12 cellular contexts compared by ENCODE assay signal in the genomic region with DNA sequence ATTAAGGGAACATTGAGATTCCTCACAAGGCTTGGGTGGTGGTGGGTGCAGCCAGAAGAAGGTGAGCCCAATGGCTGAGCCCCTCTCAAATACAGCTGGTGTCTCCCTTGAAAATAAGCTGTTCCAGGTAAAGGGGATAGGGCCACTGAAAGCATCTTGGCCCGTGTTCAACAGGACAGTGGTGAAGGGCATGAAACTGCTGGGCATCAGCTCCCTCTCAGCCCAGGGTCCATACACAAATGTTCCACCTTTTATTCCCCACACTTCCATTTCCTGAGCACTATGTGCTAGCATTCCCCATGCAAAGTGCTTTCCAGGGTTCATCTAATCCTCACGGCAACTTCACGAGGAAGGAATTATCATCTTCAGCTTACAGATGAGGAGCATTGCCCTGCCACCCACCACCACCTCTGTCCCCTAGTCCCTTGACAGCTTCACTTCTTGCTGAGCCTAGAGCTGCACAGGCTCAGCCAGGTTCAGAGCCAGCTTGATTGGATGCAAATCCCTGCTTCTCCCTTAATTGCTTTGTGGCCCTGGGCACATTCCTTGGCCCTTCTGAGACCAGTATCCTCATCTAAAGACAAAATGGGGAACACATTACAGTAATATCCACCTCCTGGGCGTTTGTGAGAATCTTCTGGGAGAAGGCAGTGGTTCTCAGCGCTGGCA. TPM values are rescaled to one million over a fixed set of nuclear protein-coding genes. Genes with fewer than 3 reads are reported as not detected.
DNase-seq lines count a peak whose midpoint lies in the region; ATAC-seq and TF ChIP-seq lines count a peak whose summit lies in the region.
"Had no signal": no experiment of that assay in that cellular context is flagged by ENCODE, and none has a peak within 500 bp of the region (broad histone marks: within the 10 kb centered on the region; RNA-seq: fewer than 3 reads in every experiment).

No MANE protein-coding gene starts in this region.

- no peak overlapping the region for H3K4me3 ChIP-seq in stomach

- no peak for TF ChIP-seq EP300 in stomach (IDR thresholded peaks at IDR 0.05)

- no peak for ATAC-seq in activated CD8-positive, alpha-beta memory T cell treated with anti-CD3 and anti-CD28 coated beads, Interleukin-2, amount 10 ng/mL, durations not matched to agents 7 days and 5 days
- no peak for ATAC-seq in activated CD8-positive, alpha-beta T cell treated with anti-CD3 and anti-CD28 coated beads, Interleukin-2, amount 10 ng/mL, durations not matched to agents 7 days and 5 days
- ATAC-seq in left ventricle myocardium superior = peak; percentile 10
- no peak for ATAC-seq in GM18870 (IDR thresholded peaks at IDR 0.05; ENCODE audit: unreplicated experiment)

- peaks cover 73 to 100% (median 86%) of the 10 kb centered on the region in 4 donors for H3K4me1 ChIP-seq in stomach

- peaks cover 35% of the 10 kb centered on the region for H3K36me3 Mint-ChIP-seq in activated CD8-positive, alpha-beta memory T cell treated with anti-CD3 and anti-CD28 coated beads, Interleukin-2, amount 10 ng/mL, durations not matched to agents 7 days and 5 days
- peaks cover 62% of the 10 kb centered on the region for H3K36me3 Mint-ChIP-seq in activated CD8-positive, alpha-beta T cell treated with anti-CD3 and anti-CD28 coated beads, Interleukin-2, amount 10 ng/mL, durations not matched to agents 7 days and 5 days (ENCODE audit: low read depth)

- intact Hi-C loops in left ventricle myocardium superior (cut with micrococcal nuclease) (no loop called here), stomach (cut with DNase I; ENCODE audit: low total_unique reads) (no loop called here)

- POLR2A ChIA-PET in activated CD8-positive, alpha-beta T cell treated with anti-CD3 and anti-CD28 coated beads, Interleukin-2, amount 10 ng/mL, durations not matched to agents 7 days and 5 days (lab: Charles Lee) = interaction anchor here (0.9 to 1.5 kb wide), 3 partner anchors 9 to 22 kb away, joined by 3 to 12 read pairs (median 3); a partner anchor contains a TSS

- H3K27me3 Mint-ChIP-seq in activated CD8-positive, alpha-beta memory T cell treated with anti-CD3 and anti-CD28 coated beads, Interleukin-2, amount 10 ng/mL, durations not matched to agents 7 days and 5 days = no peaks in the 10 kb centered on the region
- no peaks in the 10 kb centered on the region for H3K27me3 Mint-ChIP-seq in activated CD8-positive, alpha-beta T cell treated with anti-CD3 and anti-CD28 coated beads, Interleukin-2, amount 10 ng/mL, durations not matched to agents 7 days and 5 days (ENCODE audit: low read depth)

- in situ Hi-C loops in G401 (cut with HindIII; ENCODE audit: low sequenced_read_pairs) = no loop called here

- no peak for TF ChIP-seq CTCF in stomach (IDR thresholded peaks at IDR 0.05)

- peak overlapping the region; percentile 37 for H3K27ac Mint-ChIP-seq in activated CD8-positive, alpha-beta memory T cell treated with anti-CD3 and anti-CD28 coated beads, Interleukin-2, amount 10 ng/mL, durations not matched to agents 7 days and 5 days
- peak overlapping the region; percentile 21 for H3K27ac Mint-ChIP-seq in activated CD8-positive, alpha-beta T cell treated with anti-CD3 and anti-CD28 coated beads, Interleukin-2, amount 10 ng/mL, durations not matched to agents 7 days and 5 days

- no peaks in the 10 kb centered on the region for H3K9me3 Mint-ChIP-seq in activated CD8-positive, alpha-beta memory T cell treated with anti-CD3 and anti-CD28 coated beads, Interleukin-2, amount 10 ng/mL, durations not matched to agents 7 days and 5 days (ENCODE audit: low read depth)
- H3K9me3 Mint-ChIP-seq in activated CD8-positive, alpha-beta T cell treated with anti-CD3 and anti-CD28 coated beads, Interleukin-2, amount 10 ng/mL, durations not matched to agents 7 days and 5 days (ENCODE audit: insufficient read depth) = no peaks in the 10 kb centered on the region

- TF ChIP-seq POLR2A in stomach (IDR thresholded peaks at IDR 0.05) = no peak

- H3K27me3 ChIP-seq in stomach = no peaks in the 10 kb centered on the region

- H3K36me3 ChIP-seq in stomach = peaks cover 29 to 49% (median 38%) of the 10 kb centered on the region in 4 donors

- CTCF ChIA-PET in activated CD8-positive, alpha-beta memory T cell treated with anti-CD3 and anti-CD28 coated beads, Interleukin-2, amount 10 ng/mL, durations not matched to agents 7 days and 5 days (lab: Charles Lee) = interaction anchor here (0.8 to 2.2 kb wide), 5 partner anchors 9 to 91 kb away, joined by 3 to 6 read pairs (median 3); a partner anchor contains a TSS
- CTCF ChIA-PET in activated CD8-positive, alpha-beta T cell treated with anti-CD3 and anti-CD28 coated beads, Interleukin-2, amount 10 ng/mL, durations not matched to agents 7 days and 5 days (lab: Charles Lee) = interaction anchor here (1.0 to 1.4 kb wide), 2 partner anchors 92 to 117 kb away, joined by 3 to 6 read pairs; no protein-coding TSS in a partner anchor

- H3K4me3 Mint-ChIP-seq in activated CD8-positive, alpha-beta memory T cell treated with anti-CD3 and anti-CD28 coated beads, Interleukin-2, amount 10 ng/mL, durations not matched to agents 7 days and 5 days = no peak overlapping the region
- H3K4me3 Mint-ChIP-seq in activated CD8-positive, alpha-beta T cell treated with anti-CD3 and anti-CD28 coated beads, Interleukin-2, amount 10 ng/mL, durations not matched to agents 7 days and 5 days = no peak overlapping the region

- peaks cover 67% of the 10 kb centered on the region for H3K4me1 Mint-ChIP-seq in activated CD8-positive, alpha-beta memory T cell treated with anti-CD3 and anti-CD28 coated beads, Interleukin-2, amount 10 ng/mL, durations not matched to agents 7 days and 5 days
- peaks cover 81% of the 10 kb centered on the region for H3K4me1 Mint-ChIP-seq in activated CD8-positive, alpha-beta T cell treated with anti-CD3 and anti-CD28 coated beads, Interleukin-2, amount 10 ng/mL, durations not matched to agents 7 days and 5 days (ENCODE audit: low read depth)

- peak overlapping the region; percentile 52 to 99 (median 77) for H3K27ac ChIP-seq in stomach

- no peaks in the 10 kb centered on the region for H3K9me3 ChIP-seq in stomach

- DNase-seq in activated CD8-positive, alpha-beta memory T cell treated with anti-CD3 and anti-CD28 coated beads, Interleukin-2, amount 10 ng/mL, durations not matched to agents 7 days and 5 days = no peak
- DNase-seq in activated CD8-positive, alpha-beta memory T cell treated with anti-CD3 and anti-CD28 coated beads, Interleukin-2, amount 50 U/mL, for 48 hours = no peak
- DNase-seq in activated CD8-positive, alpha-beta T cell treated with anti-CD3 and anti-CD28 coated beads, Interleukin-2, amount 10 ng/mL, durations not matched to agents 7 days and 5 days = no peak
- DNase-seq in left ventricle myocardium superior (no peak), stomach (no peak), G401 (ENCODE audit: low spot score) (no peak)
- DNase-seq in stimulated activated naive CD4-positive, alpha-beta T cell (lab: John Stamatoyannopoulos, UW) = no peak
- DNase-seq: activated T-cell treated with anti-CD3 and anti-CD28 coated beads, Interleukin-2, amount 50 U/mL, for 1 hour; NCI-H1436; stimulated activated CD4-positive, alpha-beta T cell treated with anti-CD3 and anti-CD28 coated beads, Interleukin-1b, Interleukin-23, amount 100 ng/mL, for 48 hours had no signal

- 26 to 48% (median 32%) methylated on average over 5 of the region's 5 CpGs for WGBS in stomach, 5 donors

RNA-seq across cellular contexts. Expression of a gene that starts 9.6 kb away (rescaled TPM):
- total RNA-seq in activated CD8-positive, alpha-beta memory T cell treated with anti-CD3 and anti-CD28 coated beads, Interleukin-2, amount 10 ng/mL, durations not matched to agents 7 days and 5 days = 100 to 1,000 TPM; 479 to 513 TPM
- total RNA-seq in activated CD8-positive, alpha-beta T cell treated with anti-CD3 and anti-CD28 coated beads, Interleukin-2, amount 10 ng/mL, durations not matched to agents 7 days and 5 days = 100 to 1,000 TPM; 476 to 510 TPM
- total RNA-seq in left ventricle myocardium superior (104 TPM), stomach (100 to 1,000 TPM in 4 of 5 donors, 10 to 100 TPM in 1; 49.0 to 445 (median 239) TPM)
- 1,000 to 10,000 TPM in 1 of 3 donors, 100 to 1,000 TPM in 2; 306 to 1,290 (median 583) TPM for polyA plus RNA-seq in stomach
- 27.1 and 49.8 TPM in 2 replicates for total RNA-seq in G401 (2014; rRNA removed; shearing (Covaris generic))

RNA-seq across cellular contexts. Expression of a gene that starts 15.7 kb away (rescaled TPM):
- 1 to 10 TPM; 1.3 to 1.6 TPM for total RNA-seq in activated CD8-positive, alpha-beta memory T cell treated with anti-CD3 and anti-CD28 coated beads, Interleukin-2, amount 10 ng/mL, durations not matched to agents 7 days and 5 days
- under 1 TPM; 0.34 to 0.79 TPM for total RNA-seq in activated CD8-positive, alpha-beta T cell treated with anti-CD3 and anti-CD28 coated beads, Interleukin-2, amount 10 ng/mL, durations not matched to agents 7 days and 5 days
- total RNA-seq in left ventricle myocardium superior (1.7 TPM), stomach (1 to 10 TPM in 1 of 5 donors, under 1 TPM in 1, not detected in 3; 0.73 to 1.0 TPM)
- polyA plus RNA-seq in stomach = under 1 TPM in 2 of 3 donors, not detected in 1; 0.30 to 0.31 TPM
- total RNA-seq in G401 (2014; rRNA removed; shearing (Covaris generic)) = not detected in 2 replicates

RNA-seq across cellular contexts. Expression of a gene that starts 29.7 kb away (rescaled TPM):
- total RNA-seq in activated CD8-positive, alpha-beta memory T cell treated with anti-CD3 and anti-CD28 coated beads, Interleukin-2, amount 10 ng/mL, durations not matched to agents 7 days and 5 days = not detected
- not detected for total RNA-seq in activated CD8-positive, alpha-beta T cell treated with anti-CD3 and anti-CD28 coated beads, Interleukin-2, amount 10 ng/mL, durations not matched to agents 7 days and 5 days
- 0.79 TPM for total RNA-seq in left ventricle myocardium superior
- 10 to 100 TPM in 3 of 5 donors, 1 to 10 TPM in 2; 4.9 to 36.2 (median 15.6) TPM for total RNA-seq in stomach
- polyA plus RNA-seq in stomach = 1 to 10 TPM; 2.0 to 8.2 (median 7.3) TPM
- total RNA-seq in G401 (2014; rRNA removed; shearing (Covaris generic)) = not detected in 2 replicates

RNA-seq across cellular contexts. Expression of a gene that starts 38.3 kb away (rescaled TPM):
- total RNA-seq in activated CD8-positive, alpha-beta memory T cell treated with anti-CD3 and anti-CD28 coated beads, Interleukin-2, amount 10 ng/mL, durations not matched to agents 7 days and 5 days = not detected
- total RNA-seq in activated CD8-positive, alpha-beta T cell treated with anti-CD3 and anti-CD28 coated beads, Interleukin-2, amount 10 ng/mL, durations not matched to agents 7 days and 5 days = not detected
- not detected for total RNA-seq in left ventricle myocardium superior
- total RNA-seq in stomach = not detected
- polyA plus RNA-seq in stomach = under 1 TPM in 1 of 3 donors, not detected in 2; 0.87 TPM
- total RNA-seq in G401 (2014; rRNA removed; shearing (Covaris generic)) = not detected in 2 replicates
- total RNA-seq: mesenteric fat pad had no signal

RNA-seq across cellular contexts. Expression of a gene that starts 53.2 kb away (rescaled TPM):
- total RNA-seq in activated CD8-positive, alpha-beta memory T cell treated with anti-CD3 and anti-CD28 coated beads, Interleukin-2, amount 10 ng/mL, durations not matched to agents 7 days and 5 days = not detected
- not detected for total RNA-seq in activated CD8-positive, alpha-beta T cell treated with anti-CD3 and anti-CD28 coated beads, Interleukin-2, amount 10 ng/mL, durations not matched to agents 7 days and 5 days
- not detected for total RNA-seq in left ventricle myocardium superior
- total RNA-seq in stomach = 1 to 10 TPM in 1 of 5 donors, not detected in 4; 2.5 TPM
- polyA plus RNA-seq in stomach = under 1 TPM in 1 of 3 donors, not detected in 2; 0.30 TPM
- total RNA-seq in G401 (2014; rRNA removed; shearing (Covaris generic)) = not detected in 2 replicates
- total RNA-seq: mesenteric fat pad had no signal
